ENCODE assay signal across 8 cellular contexts in the genomic region with DNA sequence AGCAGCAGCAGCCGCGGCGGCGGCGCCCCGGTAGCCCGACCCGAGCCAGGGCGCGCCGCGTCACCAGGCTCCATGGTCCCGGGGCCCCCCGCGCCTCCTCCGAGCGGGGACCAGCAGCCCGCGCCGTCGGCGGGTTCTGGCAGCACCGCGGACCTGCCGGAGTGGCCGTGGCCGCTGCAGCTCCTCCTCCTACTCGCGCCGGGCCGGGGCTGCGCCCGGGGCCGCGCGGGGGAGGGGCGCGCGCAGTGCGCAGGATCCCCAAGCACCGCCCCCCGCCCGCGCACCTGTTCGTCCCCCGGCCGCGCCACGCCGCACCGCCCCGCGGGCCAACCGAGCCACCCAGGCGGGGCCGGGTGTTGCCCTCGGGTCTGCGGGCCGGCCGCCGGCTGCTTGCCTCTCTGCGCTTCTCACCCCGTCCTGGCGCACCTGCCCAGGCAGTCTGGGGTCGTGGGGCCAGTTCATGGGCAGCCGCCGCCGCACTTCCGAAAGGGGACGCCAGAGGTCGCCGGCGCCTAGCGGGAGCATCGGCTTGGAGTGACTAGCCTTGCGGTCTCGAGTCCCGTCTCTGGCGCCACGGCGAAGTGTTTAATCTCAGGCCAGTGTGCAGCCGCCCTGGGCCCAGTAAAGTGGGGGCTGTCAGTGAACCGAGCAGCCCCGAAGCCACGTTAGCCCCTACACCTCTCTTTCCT. TPM values are rescaled to one million over a fixed set of nuclear protein-coding genes. Genes with fewer than 3 reads are reported as not detected.
DNase-seq lines count a peak whose midpoint lies in the region; ATAC-seq and TF ChIP-seq lines count a peak whose summit lies in the region.

A gene (minus strand): TSS at position 163 of the 689 bp plus-strand sequence. CDS start 89 bp downstream, at position 74.

- H3K36me3 Mint-ChIP-seq in IgD-negative memory B cell, result peaks cover 2% of the 10 kb centered on the region
- H3K36me3 Mint-ChIP-seq in natural killer cell treated with Interleukin-12 subunit alpha and Interleukin-12 subunit beta and Interleukin-15 and Interleukin-18, amount 100 ng/mL, for 72 hours, result no peaks in the 10 kb centered on the region

- H3K27ac ChIP-seq in Peyer's patch, result peak within 1 kb of the TSS in 2 of 4 donors; percentile 60 to 83

- TF ChIP-seq CTCF in Peyer's patch (IDR thresholded peaks at IDR 0.05), result peak; percentile 69 to 82 (median 75)

- no peaks in the 10 kb centered on the region for H3K27me3 Mint-ChIP-seq in IgD-negative memory B cell
- H3K27me3 Mint-ChIP-seq in natural killer cell treated with Interleukin-12 subunit alpha and Interleukin-12 subunit beta and Interleukin-15 and Interleukin-18, amount 100 ng/mL, for 72 hours, result peaks cover 11 to 27% of the 10 kb centered on the region in 2 donors

- TF ChIP-seq POLR2A in Peyer's patch (IDR thresholded peaks at IDR 0.05), result no peak

- H3K4me3 Mint-ChIP-seq in IgD-negative memory B cell, result peak within 1 kb of the TSS; percentile 91 to 97 (median 94)
- H3K4me3 Mint-ChIP-seq in natural killer cell treated with Interleukin-12 subunit alpha and Interleukin-12 subunit beta and Interleukin-15 and Interleukin-18, amount 100 ng/mL, for 72 hours, result peak within 1 kb of the TSS; percentile 84

- H3K27me3 ChIP-seq in Peyer's patch, result no peaks in the 10 kb centered on the region

- no peaks in the 10 kb centered on the region for H3K4me1 ChIP-seq in Peyer's patch

- peaks cover 11 to 23% (median 15%) of the 10 kb centered on the region in 3 donors for H3K4me1 Mint-ChIP-seq in IgD-negative memory B cell
- H3K4me1 Mint-ChIP-seq in natural killer cell treated with Interleukin-12 subunit alpha and Interleukin-12 subunit beta and Interleukin-15 and Interleukin-18, amount 100 ng/mL, for 72 hours (ENCODE audit: low read depth in 2 of 2), result peaks cover 6 to 8% of the 10 kb centered on the region in 2 donors

- DNase-seq in DMS153 (lab: John Stamatoyannopoulos, UW), result peak; percentile 34
- peak; percentile 78 to 92 (median 80) for DNase-seq in Peyer's patch
- DNase-seq in activated T-cell treated with anti-CD3 and anti-CD28 coated beads, Interleukin-2, amount 50 U/mL, for 48 hours, result peak; percentile 89 to 91
- peak; percentile 44 for DNase-seq in fibroblast of gingiva (ENCODE audit: low read depth)
- DNase-seq in natural killer cell treated with Interleukin-12 subunit alpha and Interleukin-12 subunit beta and Interleukin-15 and Interleukin-18, amount 100 ng/mL, for 72 hours (ENCODE audit: low spot score), result peak; percentile 75
- peak; percentile 84 for DNase-seq in stimulated activated naive CD8-positive, alpha-beta T cell treated with anti-CD3 and anti-CD28 coated beads, Interleukin-15, Interleukin-2, amounts not matched to agents 100 U/mL and 50 U/mL, for 24 hours

- peaks cover 0 to 7% (median 6%) of the 10 kb centered on the region in 3 donors for H3K9me3 Mint-ChIP-seq in IgD-negative memory B cell
- no peaks in the 10 kb centered on the region for H3K9me3 Mint-ChIP-seq in natural killer cell treated with Interleukin-12 subunit alpha and Interleukin-12 subunit beta and Interleukin-15 and Interleukin-18, amount 100 ng/mL, for 72 hours

- H3K9me3 ChIP-seq in Peyer's patch, result no peaks in the 10 kb centered on the region

- H3K4me3 ChIP-seq in Peyer's patch, result peak within 1 kb of the TSS; percentile 40 to 67 (median 55)

- no peaks in the 10 kb centered on the region for H3K36me3 ChIP-seq in Peyer's patch

- peak; percentile 77 for ATAC-seq in GM21528 (IDR thresholded peaks at IDR 0.05; ENCODE audit: low FRiP score, unreplicated experiment)
- peak; percentile 87 to 95 for ATAC-seq in natural killer cell treated with Interleukin-12 subunit alpha and Interleukin-12 subunit beta and Interleukin-15 and Interleukin-18, amount 100 ng/mL, for 72 hours
- peak; percentile 82 for ATAC-seq in stimulated activated naive CD8-positive, alpha-beta T cell treated with anti-CD3 and anti-CD28 coated beads, Interleukin-15, Interleukin-2, amounts not matched to agents 100 U/mL and 50 U/mL, for 24 hours

- peak within 1 kb of the TSS; percentile 85 to 94 (median 86) for H3K27ac Mint-ChIP-seq in IgD-negative memory B cell
- no peak within 1 kb of the TSS for H3K27ac Mint-ChIP-seq in natural killer cell treated with Interleukin-12 subunit alpha and Interleukin-12 subunit beta and Interleukin-15 and Interleukin-18, amount 100 ng/mL, for 72 hours

RNA-seq across cellular contexts. Expression of the gene that starts here (rescaled TPM):
- polyA plus RNA-seq in IgD-negative memory B cell, result 18.7 TPM
- total RNA-seq in Peyer's patch, result 1 to 10 TPM in 3 of 4 donors, under 1 TPM in 1; 0.35 to 9.1 (median 2.2) TPM
- 1 to 10 TPM; 1.6 to 3.7 TPM for total RNA-seq in natural killer cell treated with Interleukin-12 subunit alpha and Interleukin-12 subunit beta and Interleukin-15 and Interleukin-18, amount 100 ng/mL, for 72 hours

Comparison
In these comparisons a context has a peak if more than half of its experiments do, and no peak if none do; other contexts are left out.
1. DNase-seq: peak in every context shown above with its lines; median percentile 90 in activated T-cell treated with anti-CD3 and anti-CD28 coated beads, Interleukin-2, amount 50 U/mL, for 48 hours; 84 in stimulated activated naive CD8-positive, alpha-beta T cell treated with anti-CD3 and anti-CD28 coated beads, Interleukin-15, Interleukin-2, amounts not matched to agents 100 U/mL and 50 U/mL, for 24 hours; 80 in Peyer's patch; 75 in natural killer cell treated with Interleukin-12 subunit alpha and Interleukin-12 subunit beta and Interleukin-15 and Interleukin-18, amount 100 ng/mL, for 72 hours; 44 in fibroblast of gingiva; 34 in DMS153.
2. H3K27ac Mint-ChIP-seq: peak in IgD-negative memory B cell (3 of 3); none in natural killer cell treated with Interleukin-12 subunit alpha and Interleukin-12 subunit beta and Interleukin-15 and Interleukin-18, amount 100 ng/mL, for 72 hours (0 of 2).
3. Peak in every context shown above with its lines, with median percentiles within 50 percentile points of each other: ATAC-seq.